Comparison of ENCODE assay signal across 8 cellular contexts in genomic region chr3:51391566-51392300, GRCh38. TPM values are rescaled to one million over a fixed set of nuclear protein-coding genes. Genes with fewer than 3 reads are reported as not detected.
A peak's percentile ranks its signal among the peaks of the same experiment; 100 is the strongest.
DNase-seq lines count a peak whose midpoint lies in the region; ATAC-seq and TF ChIP-seq lines count a peak whose summit lies in the region.

No MANE protein-coding gene starts in this region.

- H3K9me3 ChIP-seq in T-helper 17 cell (ENCODE audit: control insufficient read depth, low read length, poor library complexity, severe bottlenecking) (no peaks in the 10 kb centered on the region), breast epithelium (no peaks in the 10 kb centered on the region)

- intact Hi-C loops in breast epithelium (cut with DNase I; ENCODE audit: low total_unique reads), result loop anchor here (2.0 to 10.0 kb wide), 2 partner anchors 291 to 817 kb away; no protein-coding TSS in a partner anchor

- peak overlapping the region; percentile 65 to 77 (median 76) for H3K4me3 ChIP-seq in breast epithelium

- no peak for TF ChIP-seq CTCF in breast epithelium (IDR thresholded peaks at IDR 0.05)

- H3K27ac ChIP-seq in breast epithelium, result peak overlapping the region; percentile 88 to 89

- no peak for TF ChIP-seq POLR2A in breast epithelium (IDR thresholded peaks at IDR 0.05)

- peaks cover 8% of the 10 kb centered on the region for H3K36me3 Mint-ChIP-seq in T-helper 17 cell (ENCODE audit: low read depth)

- ATAC-seq in GM18907 (IDR thresholded peaks at IDR 0.05; ENCODE audit: unreplicated experiment), result peak; percentile 15
- ATAC-seq in HG02943 (IDR thresholded peaks at IDR 0.05; ENCODE audit: low read depth, unreplicated experiment), result peak; percentile 2
- ATAC-seq in T-helper 17 cell, result peak; percentile 40

- H3K4me3 Mint-ChIP-seq in T-helper 17 cell, result peak overlapping the region; percentile 87

- H3K27me3 Mint-ChIP-seq in T-helper 17 cell, result no peaks in the 10 kb centered on the region

- H3K27me3 ChIP-seq in breast epithelium, result no peaks in the 10 kb centered on the region

- peaks cover 37% of the 10 kb centered on the region for H3K4me1 Mint-ChIP-seq in T-helper 17 cell

- H3K4me1 ChIP-seq in breast epithelium, result peaks cover 7 to 35% of the 10 kb centered on the region in 2 donors

- DNase-seq in T-helper 17 cell (peak; percentile 25 to 44 (median 35)), breast epithelium (ENCODE audit: low spot score in 2 of 2) (no peak), islet precursor cell (peak; percentile 59), NCI-H345 (lab: John Stamatoyannopoulos, UW) (no peak), cerebellar nuclear complex (lab: John Stamatoyannopoulos, UW) (no peak)
- peak; percentile 52 for DNase-seq in stimulated activated CD4-positive, alpha-beta T cell treated with anti-CD3 and anti-CD28 coated beads, Interleukin-4, amount 100 ng/mL, for 1 hour

- no peaks in the 10 kb centered on the region for H3K36me3 ChIP-seq in breast epithelium

- H3K27ac Mint-ChIP-seq in T-helper 17 cell, result peak overlapping the region; percentile 85

RNA-seq across cellular contexts. Expression of gene RBM15B, which starts 0.6 kb away (rescaled TPM):
- total RNA-seq in T-helper 17 cell (10 to 100 TPM; 28.2 to 31.1 TPM), breast epithelium (10 to 100 TPM; 24.6 to 32.5 (median 28.7) TPM)

RNA-seq across cellular contexts. Expression of gene MANF, which starts 6.6 kb away (rescaled TPM):
- total RNA-seq in T-helper 17 cell (10 to 100 TPM; 35.4 to 43.3 TPM), breast epithelium (10 to 100 TPM; 34.2 to 80.6 (median 40.0) TPM)

Comparison
In these comparisons a context has a peak if more than half of its experiments do, and no peak if none do; other contexts are left out.
1. DNase-seq: peak in T-helper 17 cell (3 of 3), islet precursor cell (single experiment) and stimulated activated CD4-positive, alpha-beta T cell treated with anti-CD3 and anti-CD28 coated beads, Interleukin-4, amount 100 ng/mL, for 1 hour (single experiment); none in breast epithelium (0 of 2), NCI-H345 (single experiment) and cerebellar nuclear complex (0 of 2).
2. Peak in every context shown above with its lines, with median percentiles within 50 percentile points of each other: ATAC-seq.